ENCODE assay signal across 8 cellular contexts in the genomic region with DNA sequence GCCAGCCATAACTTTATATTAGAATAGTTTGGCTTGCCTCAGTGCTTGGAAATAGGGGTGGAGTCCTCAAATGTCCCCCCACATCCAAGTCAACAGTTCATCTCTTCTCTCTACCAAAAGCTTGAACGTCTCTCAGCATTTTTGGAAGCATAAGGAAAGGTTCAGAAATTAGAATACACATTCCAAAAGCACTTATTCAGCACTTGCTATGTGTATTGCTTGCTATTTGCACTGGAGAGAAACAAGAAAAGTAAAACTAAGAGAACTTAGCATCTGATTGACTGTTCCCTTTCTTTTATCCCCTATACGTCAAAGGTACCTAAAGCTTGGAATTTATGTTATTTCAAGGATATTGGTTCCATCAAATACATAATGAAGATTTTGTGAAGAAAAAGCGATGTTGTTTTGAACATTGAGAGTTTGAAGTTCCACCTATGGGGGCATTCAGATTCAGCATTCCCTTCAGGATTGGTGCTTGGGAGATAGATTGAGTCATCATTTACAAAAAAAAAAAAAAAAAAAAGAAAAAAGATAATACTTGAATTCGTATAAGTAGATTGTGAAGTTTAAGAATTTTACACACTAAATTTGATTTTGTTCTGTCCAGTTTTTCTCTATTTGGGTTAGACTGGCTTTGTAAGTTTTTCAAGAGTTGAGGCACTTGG. TPM values are rescaled to one million over a fixed set of nuclear protein-coding genes. Genes with fewer than 3 reads are reported as not detected.
DNase-seq lines count a peak whose midpoint lies in the region; ATAC-seq, FAIRE-seq and TF ChIP-seq lines count a peak whose summit lies in the region.

No MANE protein-coding gene starts in this region.

- no peak for FAIRE-seq in kidney (lab: Jason Lieb, UNC)

- peak overlapping the region; percentile 95 for H3K27ac Mint-ChIP-seq in activated naive CD8-positive, alpha-beta T cell treated with anti-CD3 and anti-CD28 coated beads, Interleukin-2, amount 50 U/mL, for 24 hours

- no peaks in the 10 kb centered on the region for H3K27me3 ChIP-seq in thymus (ENCODE audit: control insufficient read depth, insufficient read depth)

- intact Hi-C loops in kidney (cut with DNase I): no loop called here

- peaks cover 22% of the 10 kb centered on the region for H3K36me3 Mint-ChIP-seq in activated T-cell treated with anti-CD3 and anti-CD28 coated beads, Interleukin-2, amount 50 U/mL, for 4 hours (ENCODE audit: insufficient read depth)
- H3K36me3 Mint-ChIP-seq in activated naive CD8-positive, alpha-beta T cell treated with anti-CD3 and anti-CD28 coated beads, Interleukin-2, amount 50 U/mL, for 24 hours (ENCODE audit: low read depth): peaks cover 31% of the 10 kb centered on the region

- no peak for TF ChIP-seq CTCF in kidney (IDR thresholded peaks at IDR 0.05; ENCODE audit: borderline replicate concordance, extremely low read depth, insufficient read depth)

- peak overlapping the region; percentile 91 for H3K4me3 Mint-ChIP-seq in activated T-cell treated with anti-CD3 and anti-CD28 coated beads, Interleukin-2, amount 50 U/mL, for 4 hours
- peak overlapping the region; percentile 94 for H3K4me3 Mint-ChIP-seq in activated naive CD8-positive, alpha-beta T cell treated with anti-CD3 and anti-CD28 coated beads, Interleukin-2, amount 50 U/mL, for 24 hours

- peaks cover 26% of the 10 kb centered on the region for H3K4me1 Mint-ChIP-seq in activated T-cell treated with anti-CD3 and anti-CD28 coated beads, Interleukin-2, amount 50 U/mL, for 4 hours (ENCODE audit: low read depth)
- H3K4me1 Mint-ChIP-seq in activated naive CD8-positive, alpha-beta T cell treated with anti-CD3 and anti-CD28 coated beads, Interleukin-2, amount 50 U/mL, for 24 hours: peaks cover 10% of the 10 kb centered on the region

- 75% methylated on average over 4 of the region's 4 CpGs for WGBS in thymus

- peaks cover 7% of the 10 kb centered on the region for H3K27me3 Mint-ChIP-seq in activated T-cell treated with anti-CD3 and anti-CD28 coated beads, Interleukin-2, amount 50 U/mL, for 4 hours (ENCODE audit: low read depth)
- H3K27me3 Mint-ChIP-seq in activated naive CD8-positive, alpha-beta T cell treated with anti-CD3 and anti-CD28 coated beads, Interleukin-2, amount 50 U/mL, for 24 hours: peaks cover 6% of the 10 kb centered on the region

- H3K4me3 ChIP-seq in kidney (ENCODE audit: low read length in 2 of 2) (peak overlapping the region; percentile 87 to 93), thymus (ENCODE audit: low read length) (peak overlapping the region; percentile 98)

- H3K27ac ChIP-seq in kidney (ENCODE audit: low read depth in 2 of 2, low read length in 2 of 2) (no peak overlapping the region), thymus (ENCODE audit: low read depth) (no peak overlapping the region)

- H3K4me1 ChIP-seq in kidney (ENCODE audit: control insufficient read depth in 1 of 2, insufficient read depth in 1 of 2, low read depth in 1 of 2, low read length in 2 of 2) (peaks cover 10 to 18% of the 10 kb centered on the region in 2 donors), thymus (ENCODE audit: control insufficient read depth, insufficient read depth, low read length) (peaks cover 4% of the 10 kb centered on the region)

- H3K9me3 ChIP-seq in kidney (ENCODE audit: control insufficient read depth in 1 of 2, low read length in 2 of 2): no peaks in the 10 kb centered on the region
- no peaks in the 10 kb centered on the region for H3K9me3 ChIP-seq in thymus (ENCODE audit: control insufficient read depth)

- no peak for DNase-seq in activated T-cell treated with anti-CD3 and anti-CD28 coated beads, Interleukin-2, amount 50 U/mL, for 4 hours
- DNase-seq in activated T-cell treated with anti-CD3 and anti-CD28 coated beads for 4 hours (no peak), kidney (no peak), DMS79 treated with DMSO at 0.1 percent for 48 hours (lab: John Stamatoyannopoulos, UW) (no peak)
- DNase-seq in activated naive CD8-positive, alpha-beta T cell treated with anti-CD3 and anti-CD28 coated beads, Interleukin-2, amount 50 U/mL, for 24 hours: no peak

- no peak for ATAC-seq in activated T-cell treated with anti-CD3 and anti-CD28 coated beads, Interleukin-2, amount 50 U/mL, for 4 hours
- no peak for ATAC-seq in activated naive CD8-positive, alpha-beta T cell treated with anti-CD3 and anti-CD28 coated beads, Interleukin-2, amount 50 U/mL, for 24 hours
- ATAC-seq in HG02981 (IDR thresholded peaks at IDR 0.05; ENCODE audit: unreplicated experiment): no peak
- ATAC-seq in HG03135 (IDR thresholded peaks at IDR 0.05; ENCODE audit: unreplicated experiment): no peak

- H3K9ac ChIP-seq in kidney (ENCODE audit: low read length in 2 of 2): peak overlapping the region in 1 of 2 donors; percentile 76

- H3K9me3 Mint-ChIP-seq in activated T-cell treated with anti-CD3 and anti-CD28 coated beads, Interleukin-2, amount 50 U/mL, for 4 hours: no peaks in the 10 kb centered on the region
- no peaks in the 10 kb centered on the region for H3K9me3 Mint-ChIP-seq in activated naive CD8-positive, alpha-beta T cell treated with anti-CD3 and anti-CD28 coated beads, Interleukin-2, amount 50 U/mL, for 24 hours

- H3K36me3 ChIP-seq in kidney (ENCODE audit: control insufficient read depth in 1 of 2, insufficient read depth in 2 of 2, low read length in 2 of 2) (peaks cover 11 to 26% of the 10 kb centered on the region in 2 donors), thymus (ENCODE audit: control insufficient read depth, insufficient read depth) (peaks cover 20% of the 10 kb centered on the region)

RNA-seq across cellular contexts. Expression of gene TBRG1, which starts 1.3 kb away (rescaled TPM):
- 10 to 100 TPM; 42.4 to 55.0 (median 44.9) TPM for total RNA-seq in activated T-cell treated with anti-CD3 and anti-CD28 coated beads, Interleukin-2, amount 50 U/mL, for 4 hours
- total RNA-seq in kidney: 35.6 TPM
- polyA plus RNA-seq in kidney (ENCODE audit: insufficient read depth, low read depth, low replicate concordance): 23.3 TPM
- 49.1 TPM for polyA plus RNA-seq in thymus

RNA-seq across cellular contexts. Expression of gene PANX3, which starts 12.8 kb away (rescaled TPM):
- total RNA-seq in activated T-cell treated with anti-CD3 and anti-CD28 coated beads, Interleukin-2, amount 50 U/mL, for 4 hours: not detected
- not detected for total RNA-seq in kidney
- polyA plus RNA-seq in kidney (ENCODE audit: insufficient read depth, low read depth, low replicate concordance) (not detected), thymus (0.02 TPM)

RNA-seq across cellular contexts. Expression of gene SIAE, which starts 49.5 kb away (rescaled TPM):
- 1 to 10 TPM; 1.2 to 1.5 (median 1.3) TPM for total RNA-seq in activated T-cell treated with anti-CD3 and anti-CD28 coated beads, Interleukin-2, amount 50 U/mL, for 4 hours
- total RNA-seq in kidney: 59.7 TPM
- polyA plus RNA-seq in kidney (ENCODE audit: insufficient read depth, low read depth, low replicate concordance): 53.2 TPM
- polyA plus RNA-seq in thymus: 13.4 TPM

RNA-seq across cellular contexts. Expression of gene SPA17, which starts 49.7 kb away (rescaled TPM):
- 1 to 10 TPM in 1 of 3 donors, under 1 TPM in 2; 0.58 to 1.5 (median 0.76) TPM for total RNA-seq in activated T-cell treated with anti-CD3 and anti-CD28 coated beads, Interleukin-2, amount 50 U/mL, for 4 hours
- 10.7 TPM for total RNA-seq in kidney
- 23.7 TPM for polyA plus RNA-seq in kidney (ENCODE audit: insufficient read depth, low read depth, low replicate concordance)
- 11.4 TPM for polyA plus RNA-seq in thymus

RNA-seq across cellular contexts. Expression of gene OR8A1, which starts 54.2 kb away (rescaled TPM):
- total RNA-seq in activated T-cell treated with anti-CD3 and anti-CD28 coated beads, Interleukin-2, amount 50 U/mL, for 4 hours: not detected
- not detected for total RNA-seq in kidney
- polyA plus RNA-seq in kidney (ENCODE audit: insufficient read depth, low read depth, low replicate concordance): not detected
- under 0.01 TPM for polyA plus RNA-seq in thymus

Comparison
In these comparisons a context has a peak if more than half of its experiments do, and no peak if none do; other contexts are left out.
1. RNA of gene SIAE, which starts 49.5 kb away (total RNA-seq): 59.7 TPM in kidney (single experiment); 1.2 to 1.5 TPM in activated T-cell treated with anti-CD3 and anti-CD28 coated beads, Interleukin-2, amount 50 U/mL, for 4 hours; every median in the first group is over 10 times any median in the second.